In genomic region chr10:101858723-101859500, GRCh38 we compare ENCODE assay signal across 11 cellular contexts. TPM values are rescaled to one million over a fixed set of nuclear protein-coding genes. Genes with fewer than 3 reads are reported as not detected.
A peak's percentile ranks its signal among the peaks of the same experiment; 100 is the strongest.
DNase-seq lines count a peak whose midpoint lies in the region; ATAC-seq and TF ChIP-seq lines count a peak whose summit lies in the region.
"Had no signal": no experiment of that assay in that cellular context is flagged by ENCODE, and none has a peak within 500 bp of the region (broad histone marks: within the 10 kb centered on the region; RNA-seq: fewer than 3 reads in every experiment).

No MANE protein-coding gene starts in this region.

- no peak overlapping the region for H3K4me3 Mint-ChIP-seq in activated T-helper 1 cell treated with anti-CD3 and anti-CD28 coated beads, Interleukin-12 subunit alpha, Interleukin-12 subunit beta, Interleukin-2, Interleukin-4 antibody, amounts not matched to agents 30 ng/mL and 10 ng/mL and 1 ng/mL, durations not matched to agents 14 hours and 24 hours and 36 hours
- no peak overlapping the region for H3K4me3 Mint-ChIP-seq in HFFc6

- ATAC-seq in GM19351 (IDR thresholded peaks at IDR 0.05; ENCODE audit: unreplicated experiment) (peak; percentile 69), HG03045 (IDR thresholded peaks at IDR 0.05; ENCODE audit: unreplicated experiment) (peak; percentile 64), HG03457 (IDR thresholded peaks at IDR 0.05; ENCODE audit: unreplicated experiment) (no peak)

- H3K4me1 Mint-ChIP-seq in activated T-helper 1 cell treated with anti-CD3 and anti-CD28 coated beads, Interleukin-12 subunit alpha, Interleukin-12 subunit beta, Interleukin-2, Interleukin-4 antibody, amounts not matched to agents 30 ng/mL and 10 ng/mL and 1 ng/mL, durations not matched to agents 14 hours and 24 hours and 36 hours (ENCODE audit: low read depth) = peaks cover 24% of the 10 kb centered on the region
- H3K4me1 Mint-ChIP-seq in HFFc6 (ENCODE audit: low read depth) = peaks cover 12% of the 10 kb centered on the region

- no peaks in the 10 kb centered on the region for H3K27me3 Mint-ChIP-seq in activated T-helper 1 cell treated with anti-CD3 and anti-CD28 coated beads, Interleukin-12 subunit alpha, Interleukin-12 subunit beta, Interleukin-2, Interleukin-4 antibody, amounts not matched to agents 30 ng/mL and 10 ng/mL and 1 ng/mL, durations not matched to agents 14 hours and 24 hours and 36 hours (ENCODE audit: insufficient read depth)
- peaks cover 1% of the 10 kb centered on the region; the same call in 1 of the 2 replicates for H3K27me3 Mint-ChIP-seq in HFFc6 (ENCODE audit: insufficient read depth)

- H3K4me3 ChIP-seq in GM12875 (ENCODE audit: low read depth, low read length) = peak overlapping the region; percentile 11

- H3K36me3 Mint-ChIP-seq in activated T-helper 1 cell treated with anti-CD3 and anti-CD28 coated beads, Interleukin-12 subunit alpha, Interleukin-12 subunit beta, Interleukin-2, Interleukin-4 antibody, amounts not matched to agents 30 ng/mL and 10 ng/mL and 1 ng/mL, durations not matched to agents 14 hours and 24 hours and 36 hours (ENCODE audit: low read depth) = peaks cover 22% of the 10 kb centered on the region
- peaks cover 26% of the 10 kb centered on the region for H3K36me3 Mint-ChIP-seq in HFFc6 (ENCODE audit: low read depth)

- DNase-seq in activated T-helper 1 cell treated with anti-CD3 and anti-CD28 coated beads, Interleukin-12 subunit alpha, Interleukin-12 subunit beta, Interleukin-2, Interleukin-4 antibody, amounts not matched to agents 30 ng/mL and 10 ng/mL and 1 ng/mL, durations not matched to agents 14 hours and 24 hours and 36 hours (ENCODE audit: low spot score) = no peak
- DNase-seq in DMS79 (lab: John Stamatoyannopoulos, UW) = no peak
- DNase-seq in HFFc6 = no peak
- no peak for DNase-seq in NCI-H345 treated with DMSO at 0.1 percent for 48 hours (lab: John Stamatoyannopoulos, UW; ENCODE audit: unreplicated experiment)
- DNase-seq: brain microvascular endothelial cell; SHP77; stimulated activated naive CD4-positive, alpha-beta T cell had no signal

- TF ChIP-seq CTCF in GM12875 (IDR thresholded peaks at IDR 0.05; ENCODE audit: borderline replicate concordance, insufficient read depth, low read depth, low read length) (no peak), HFFc6 (IDR thresholded peaks at IDR 0.05) (no peak)

- H3K9me3 Mint-ChIP-seq in activated T-helper 1 cell treated with anti-CD3 and anti-CD28 coated beads, Interleukin-12 subunit alpha, Interleukin-12 subunit beta, Interleukin-2, Interleukin-4 antibody, amounts not matched to agents 30 ng/mL and 10 ng/mL and 1 ng/mL, durations not matched to agents 14 hours and 24 hours and 36 hours = peaks cover 17% of the 10 kb centered on the region
- H3K9me3 Mint-ChIP-seq in HFFc6 = peaks cover 13% of the 10 kb centered on the region

- H3K27ac Mint-ChIP-seq in activated T-helper 1 cell treated with anti-CD3 and anti-CD28 coated beads, Interleukin-12 subunit alpha, Interleukin-12 subunit beta, Interleukin-2, Interleukin-4 antibody, amounts not matched to agents 30 ng/mL and 10 ng/mL and 1 ng/mL, durations not matched to agents 14 hours and 24 hours and 36 hours = peak overlapping the region; percentile 5
- no peak overlapping the region for H3K27ac Mint-ChIP-seq in HFFc6

- intact Hi-C loops in activated T-helper 1 cell treated with anti-CD3 and anti-CD28 coated beads, Interleukin-12 subunit alpha, Interleukin-12 subunit beta, Interleukin-2, Interleukin-4 antibody, amounts not matched to agents 30 ng/mL and 10 ng/mL and 1 ng/mL, durations not matched to agents 14 hours and 24 hours and 36 hours (cut with micrococcal nuclease) = loop anchor here (2.0 kb wide), 1 partner anchor 16 kb away; the partner anchor contains the start of gene KCNIP2

RNA-seq across cellular contexts. Expression of gene KCNIP2, which starts 15.3 kb away (rescaled TPM):
- 1.4 and 2.5 TPM in 2 replicates for total RNA-seq in activated T-helper 1 cell treated with anti-CD3 and anti-CD28 coated beads, Interleukin-12 subunit alpha, Interleukin-12 subunit beta, Interleukin-2, Interleukin-4 antibody, amounts not matched to agents 30 ng/mL and 10 ng/mL and 1 ng/mL, durations not matched to agents 14 hours and 24 hours and 36 hours
- total RNA-seq in HFFc6 (2021; fragmentation: NEBNext Ultra II Directional; extraction: Animal tissue kit (Norgen Biotek cat#: 25700)) = 1 to 10 TPM in 1 of 6 experiments, under 1 TPM in 5; 0.31 to 1.3 (median 0.50) TPM

RNA-seq across cellular contexts. Expression of gene OGA, which starts 40.7 kb away (rescaled TPM):
- 113 and 117 TPM in 2 replicates for total RNA-seq in activated T-helper 1 cell treated with anti-CD3 and anti-CD28 coated beads, Interleukin-12 subunit alpha, Interleukin-12 subunit beta, Interleukin-2, Interleukin-4 antibody, amounts not matched to agents 30 ng/mL and 10 ng/mL and 1 ng/mL, durations not matched to agents 14 hours and 24 hours and 36 hours
- total RNA-seq in HFFc6 (2021; fragmentation: NEBNext Ultra II Directional; extraction: Animal tissue kit (Norgen Biotek cat#: 25700)) = 10 to 100 TPM; 56.2 to 61.6 (median 59.1) TPM
